In the genomic region with DNA sequence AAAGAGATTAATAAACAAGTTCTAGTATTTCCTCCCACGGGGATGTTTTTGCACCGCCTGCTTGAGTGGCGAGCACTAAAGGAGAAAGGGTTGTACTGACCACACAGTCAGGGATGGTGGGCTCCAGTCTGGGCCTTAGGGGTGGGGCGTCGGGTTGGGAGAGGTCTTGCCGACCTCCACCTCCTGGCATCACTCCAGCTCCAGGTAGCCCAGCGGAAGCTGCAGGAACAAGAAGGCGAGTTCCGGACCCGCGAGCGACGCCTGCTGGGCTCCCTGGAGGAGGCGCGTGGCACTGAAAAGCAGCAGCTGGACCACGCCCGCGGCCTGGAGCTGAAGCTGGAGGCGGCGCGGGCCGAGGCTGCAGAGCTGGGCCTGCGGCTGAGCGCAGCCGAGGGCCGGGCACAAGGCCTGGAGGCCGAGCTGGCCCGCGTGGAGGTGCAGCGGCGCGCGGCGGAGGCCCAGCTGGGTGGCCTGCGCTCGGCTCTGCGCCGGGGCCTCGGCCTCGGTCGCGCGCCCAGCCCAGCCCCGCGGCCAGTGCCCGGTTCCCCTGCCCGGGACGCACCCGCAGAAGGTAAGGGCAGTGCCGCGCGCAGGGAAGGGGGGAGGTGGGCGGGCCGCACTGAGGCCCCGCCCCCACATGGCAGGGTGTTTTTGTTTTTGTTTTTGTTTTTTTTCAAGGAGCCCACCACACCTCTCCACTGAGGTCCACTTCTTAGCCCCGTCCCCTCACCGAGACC, we compare ENCODE assay signal across 8 cellular contexts. TPM values are rescaled to one million over a fixed set of nuclear protein-coding genes. Genes with fewer than 3 reads are reported as not detected.
DNase-seq lines count a peak whose midpoint lies in the region; FAIRE-seq and TF ChIP-seq lines count a peak whose summit lies in the region.

No MANE protein-coding gene starts in this region.

- no peak for DNase-seq in HFF-Myc (ENCODE audit: extremely low read depth, low read depth)
- DNase-seq in NCI-H510A treated with DMSO at 0.1 percent for 48 hours (lab: John Stamatoyannopoulos, UW), result peak; percentile 79
- peak; percentile 88 for DNase-seq in activated CD8-positive, alpha-beta memory T cell treated with anti-CD3 and anti-CD28 coated beads for 24 hours
- DNase-seq in endothelial cell of umbilical vein (ENCODE audit: low read depth, low spot score), result peak; percentile 69
- peak; percentile 75 to 78 for DNase-seq in stimulated activated CD8-positive, alpha-beta memory T cell treated with anti-CD3 and anti-CD28 coated beads, Interleukin-2, amount 100 ng/mL, for 48 hours (ENCODE audit: low read depth in 2 of 2)
- DNase-seq in foreskin melanocyte, result no peak

- H3K79me2 ChIP-seq in DOHH2 (ENCODE audit: control insufficient read depth, low read length), result no peaks in the 10 kb centered on the region
- no peaks in the 10 kb centered on the region for H3K79me2 ChIP-seq in endothelial cell of umbilical vein (ENCODE audit: control insufficient read depth, insufficient read depth, low read length)

- no peak overlapping the region for H3K27ac ChIP-seq in DOHH2 (ENCODE audit: low read depth, low read length)
- no peak overlapping the region for H3K27ac ChIP-seq in endothelial cell of umbilical vein (ENCODE audit: insufficient read depth, low read depth, low read length)

- H3K4me1 ChIP-seq in DOHH2 (ENCODE audit: control insufficient read depth, low read length) (peaks cover 7% of the 10 kb centered on the region), endothelial cell of umbilical vein (ENCODE audit: control insufficient read depth, extremely low read depth, insufficient read depth, low read length) (no peaks in the 10 kb centered on the region), mononuclear cell (ENCODE audit: insufficient read depth, low read length) (peaks cover 6% of the 10 kb centered on the region)

- H3K36me3 ChIP-seq in DOHH2 (ENCODE audit: control insufficient read depth, low read length) (no peaks in the 10 kb centered on the region), endothelial cell of umbilical vein (ENCODE audit: control insufficient read depth in 2 of 2, extremely low read depth in 1 of 2, insufficient read depth in 2 of 2, low read length in 2 of 2) (peaks cover 0 to 2% of the 10 kb centered on the region in 2 experiments)

- H2AFZ ChIP-seq in endothelial cell of umbilical vein (ENCODE audit: low read depth, low read length), result peak overlapping the region; percentile 73

- POLR2A ChIA-PET in endothelial cell of umbilical vein (lab: Charles Lee), result no interaction called here

- H3K4me3 ChIP-seq in DOHH2 (ENCODE audit: low read length), result peak overlapping the region; percentile 66
- peak overlapping the region; percentile 17 for H3K4me3 ChIP-seq in HFF-Myc (replicated peaks; ENCODE audit: low read depth, low read length)
- H3K4me3 ChIP-seq in endothelial cell of umbilical vein (replicated peaks in 1 of 3; ENCODE audit: insufficient read depth in 1 of 3, low read depth in 1 of 3, low read length in 3 of 3), result peak overlapping the region in 2 of 3 experiments; percentile 18 to 27
- peak overlapping the region; percentile 32 for H3K4me3 ChIP-seq in mononuclear cell (ENCODE audit: low read length)

- CTCF ChIA-PET in endothelial cell of umbilical vein (lab: Charles Lee), result interaction anchor here (0.5 to 5.4 kb wide), 29 partner anchors 9 to 340 kb away, joined by 3 to 32 read pairs (median 4); a partner anchor contains a TSS

- dilution Hi-C loops in endothelial cell of umbilical vein (cut with MboI; ENCODE audit: extremely low pct_ligation_motif_present, low sequenced_read_pairs), result no loop called here

- peak overlapping the region; percentile 24 for H3K9ac ChIP-seq in endothelial cell of umbilical vein (replicated peaks; ENCODE audit: extremely low read depth, insufficient read depth, low read length)

- FAIRE-seq in endothelial cell of umbilical vein (lab: Jason Lieb, UNC), result peak; percentile 91

- H3K9me3 ChIP-seq in DOHH2 (ENCODE audit: control insufficient read depth, insufficient read depth, low read length), result no peaks in the 10 kb centered on the region
- H3K9me3 ChIP-seq in endothelial cell of umbilical vein (replicated peaks; ENCODE audit: control insufficient read depth, insufficient read depth, low read length), result no peaks in the 10 kb centered on the region
- no peaks in the 10 kb centered on the region for H3K9me3 ChIP-seq in mononuclear cell (ENCODE audit: low read depth, low read length)

- intact Hi-C loops in endothelial cell of umbilical vein (cut with micrococcal nuclease), result loop anchor here (1.0 kb wide), 2 partner anchors 9 to 24 kb away; no protein-coding TSS in a partner anchor

- no peaks in the 10 kb centered on the region for H3K9me1 ChIP-seq in endothelial cell of umbilical vein (replicated peaks; ENCODE audit: control insufficient read depth, extremely low read depth, insufficient read depth, low read length)

- no TSS peak for BruUV-seq in endothelial cell of umbilical vein (replicated peaks; lab: Mats Ljungman, UMichigan)

- no peaks in the 10 kb centered on the region for H3K27me3 ChIP-seq in DOHH2 (ENCODE audit: control insufficient read depth, low read length)
- no peaks in the 10 kb centered on the region for H3K27me3 ChIP-seq in endothelial cell of umbilical vein (ENCODE audit: control insufficient read depth in 2 of 2, insufficient read depth in 2 of 2, low read length in 2 of 2)
- H3K27me3 ChIP-seq in mononuclear cell (ENCODE audit: insufficient read depth, low read length), result no peaks in the 10 kb centered on the region

- no peaks in the 10 kb centered on the region for H4K20me1 ChIP-seq in DOHH2 (ENCODE audit: control insufficient read depth, insufficient read depth, low read depth, low read length)
- H4K20me1 ChIP-seq in endothelial cell of umbilical vein (replicated peaks; ENCODE audit: control insufficient read depth, extremely low read depth, insufficient read depth, low read length), result no peaks in the 10 kb centered on the region

- TF ChIP-seq POLR2A in endothelial cell of umbilical vein (IDR thresholded peaks at IDR 0.05; ENCODE audit: low read depth, low read length), result peak; percentile 64

- TF ChIP-seq CTCF in DOHH2 (IDR thresholded peaks at IDR 0.05; ENCODE audit: low read depth, low read length, poor library complexity, severe bottlenecking) (peak; percentile 64), HFF-Myc (IDR thresholded peaks at IDR 0.05; ENCODE audit: low read depth, low read length, missing control alignments) (peak; percentile 72), endothelial cell of umbilical vein (IDR thresholded peaks at IDR 0.05; ENCODE audit: extremely low read depth in 1 of 2, insufficient read depth in 1 of 2, low read depth in 1 of 2, low read length in 2 of 2) (peak; percentile 77 to 85)

- H3K9me2 ChIP-seq in DOHH2 (replicated peaks; ENCODE audit: control insufficient read depth, low read length), result no peaks in the 10 kb centered on the region

- H3F3A ChIP-seq in DOHH2 (ENCODE audit: control insufficient read depth, insufficient read depth), result no peaks in the 10 kb centered on the region

- H3K4me2 ChIP-seq in DOHH2 (ENCODE audit: low read length) (peak overlapping the region; percentile 67), endothelial cell of umbilical vein (ENCODE audit: insufficient read depth, low read length) (peak overlapping the region; percentile 59)

TF ChIP-seq in endothelial cell of umbilical vein, 7 proteins besides CTCF, POLR2A, EP300 and RAD21:
- TF ChIP-seq EZH2 (IDR thresholded peaks at IDR 0.05; ENCODE audit: borderline replicate concordance, low read depth, low read length, severe bottlenecking) (no peak), JUN (IDR thresholded peaks at IDR 0.05; ENCODE audit: borderline replicate concordance, insufficient read depth, insufficient read length, low read depth) (no peak), POLR2AphosphoS5 (IDR thresholded peaks at IDR 0.05; ENCODE audit: insufficient read depth, low read depth, low read length) (peak; percentile 75)
- TF ChIP-seq, protein P1, sequence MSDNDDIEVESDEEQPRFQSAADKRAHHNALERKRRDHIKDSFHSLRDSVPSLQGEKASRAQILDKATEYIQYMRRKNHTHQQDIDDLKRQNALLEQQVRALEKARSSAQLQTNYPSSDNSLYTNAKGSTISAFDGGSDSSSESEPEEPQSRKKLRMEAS (IDR thresholded peaks at IDR 0.05; ENCODE audit: insufficient read depth, insufficient read length), result peak; percentile 34

RNA-seq across cellular contexts. Expression of a gene that starts 19.7 kb away (rescaled TPM):
- total RNA-seq in endothelial cell of umbilical vein (37.9 and 43.0 TPM in 2 replicates), mononuclear cell (not detected)
- 138 and 183 TPM in 2 replicates for polyA plus RNA-seq in endothelial cell of umbilical vein
- 107 and 143 TPM in 2 replicates for polyA plus RNA-seq in endothelial cell of umbilical vein (2011; cell fraction: cytosol; rRNA removed)
- 75.2 and 132 TPM in 2 replicates for polyA plus RNA-seq in endothelial cell of umbilical vein (2011; cell fraction: nucleus; rRNA removed)
- 59.3 and 95.7 TPM in 2 replicates for polyA plus RNA-seq in endothelial cell of umbilical vein (2012)
- 32.4 and 35.5 TPM in 2 replicates for polyA minus RNA-seq in endothelial cell of umbilical vein
- polyA minus RNA-seq in endothelial cell of umbilical vein (2011; cell fraction: cytosol; rRNA and poly(A)+ RNA removed), result not detected
- polyA minus RNA-seq in endothelial cell of umbilical vein (2011; cell fraction: nucleus; rRNA and poly(A)+ RNA removed), result 19.6 and 39.9 TPM in 2 replicates

RNA-seq across cellular contexts. Expression of a gene that starts 39.0 kb away (rescaled TPM):
- 27.0 and 35.5 TPM in 2 replicates for total RNA-seq in endothelial cell of umbilical vein
- polyA plus RNA-seq in endothelial cell of umbilical vein, result 18.2 and 18.3 TPM in 2 replicates
- 7.7 and 13.1 TPM in 2 replicates for polyA plus RNA-seq in endothelial cell of umbilical vein (2011; cell fraction: cytosol; rRNA removed)
- polyA plus RNA-seq in endothelial cell of umbilical vein (2011; cell fraction: nucleus; rRNA removed), result 109 and 119 TPM in 2 replicates
- 9.1 and 12.6 TPM in 2 replicates for polyA plus RNA-seq in endothelial cell of umbilical vein (2012)
- 17.1 and 22.0 TPM in 2 replicates for polyA minus RNA-seq in endothelial cell of umbilical vein
- 4.6 TPM for polyA minus RNA-seq in endothelial cell of umbilical vein (2011; cell fraction: cytosol; rRNA and poly(A)+ RNA removed)
- 17.1 and 25.7 TPM in 2 replicates for polyA minus RNA-seq in endothelial cell of umbilical vein (2011; cell fraction: nucleus; rRNA and poly(A)+ RNA removed)
- 27.8 TPM for total RNA-seq in mononuclear cell

RNA-seq across cellular contexts. Expression of a gene that starts 51.0 kb away (rescaled TPM):
- total RNA-seq in endothelial cell of umbilical vein, result 44.9 and 52.3 TPM in 2 replicates
- polyA plus RNA-seq in endothelial cell of umbilical vein, result 60.6 and 76.2 TPM in 2 replicates
- polyA plus RNA-seq in endothelial cell of umbilical vein (2011; cell fraction: cytosol; rRNA removed), result 37.5 and 49.2 TPM in 2 replicates
- polyA plus RNA-seq in endothelial cell of umbilical vein (2011; cell fraction: nucleus; rRNA removed), result 45.9 and 59.4 TPM in 2 replicates
- 39.3 and 54.0 TPM in 2 replicates for polyA plus RNA-seq in endothelial cell of umbilical vein (2012)
- 71.4 and 71.6 TPM in 2 replicates for polyA minus RNA-seq in endothelial cell of umbilical vein
- polyA minus RNA-seq in endothelial cell of umbilical vein (2011; cell fraction: cytosol; rRNA and poly(A)+ RNA removed), result 15.1 TPM
- polyA minus RNA-seq in endothelial cell of umbilical vein (2011; cell fraction: nucleus; rRNA and poly(A)+ RNA removed), result 25.1 and 38.6 TPM in 2 replicates
- 15.1 TPM for total RNA-seq in mononuclear cell

Comparison
In these comparisons a context has a peak if more than half of its experiments do, and no peak if none do; other contexts are left out.
1. DNase-seq: peak in NCI-H510A treated with DMSO at 0.1 percent for 48 hours (single experiment), activated CD8-positive, alpha-beta memory T cell treated with anti-CD3 and anti-CD28 coated beads for 24 hours (single experiment), endothelial cell of umbilical vein (single experiment) and stimulated activated CD8-positive, alpha-beta memory T cell treated with anti-CD3 and anti-CD28 coated beads, Interleukin-2, amount 100 ng/mL, for 48 hours (2 of 2); none in HFF-Myc (single experiment) and foreskin melanocyte (single experiment).
2. RNA of a gene that starts 19.7 kb away (total RNA-seq): 37.9 to 43.0 TPM in endothelial cell of umbilical vein; not detected in mononuclear cell (single experiment); every median in the first group is over 10 times any median in the second.
3. Peak in every context shown above with its lines, with median percentiles within 50 percentile points of each other: H3K4me3 ChIP-seq and CTCF ChIP-seq.